In the genomic region with DNA sequence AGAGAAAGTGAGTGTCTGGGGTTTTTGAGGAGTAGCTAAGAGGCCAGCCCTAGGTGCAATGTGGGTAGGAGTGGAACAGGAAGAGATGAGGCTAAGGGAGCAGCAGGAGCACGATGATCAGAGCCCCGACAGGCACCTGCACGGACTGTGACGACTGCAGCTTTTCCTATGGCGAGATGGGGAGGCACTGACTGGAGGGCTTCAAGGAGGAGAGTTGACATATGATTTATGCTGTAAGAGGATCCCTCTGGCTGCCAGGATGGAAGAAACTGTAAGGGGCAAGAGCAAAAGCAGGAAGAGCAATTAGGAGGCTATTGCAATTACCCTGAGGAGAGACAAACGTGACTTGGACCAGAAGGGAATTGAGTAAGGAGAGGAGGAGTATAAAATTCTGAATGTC, we compare ENCODE assay signal across 35 cellular contexts. TPM values are rescaled to one million over a fixed set of nuclear protein-coding genes. Genes with fewer than 3 reads are reported as not detected.
"Had no signal": no experiment of that assay in that cellular context is flagged by ENCODE, and none has a peak within 500 bp of the region (broad histone marks: within the 10 kb centered on the region; RNA-seq: fewer than 3 reads in every experiment).

No MANE protein-coding gene starts in this region.

- H3K27me3 Mint-ChIP-seq: activated CD4-positive, alpha-beta memory T cell treated with anti-CD3 and anti-CD28 coated beads, Interleukin-2, amount 10 ng/mL, durations not matched to agents 7 days and 5 days; activated CD8-positive, alpha-beta memory T cell treated with anti-CD3 and anti-CD28 coated beads, Interleukin-2, amount 10 ng/mL, durations not matched to agents 7 days and 5 days had no signal

- ATAC-seq: activated CD8-positive, alpha-beta memory T cell treated with anti-CD3 and anti-CD28 coated beads, Interleukin-2, amount 10 ng/mL, durations not matched to agents 7 days and 5 days; K562; PC-3 had no signal

- H3K36me3 Mint-ChIP-seq: activated CD8-positive, alpha-beta memory T cell treated with anti-CD3 and anti-CD28 coated beads, Interleukin-2, amount 10 ng/mL, durations not matched to agents 7 days and 5 days; activated naive CD8-positive, alpha-beta T cell treated with anti-CD3 and anti-CD28 coated beads for 36 hours had no signal

- H3K9me3 ChIP-seq: Peyer's patch, SJSA1, SK-N-SH had no signal

- DNase-seq: activated CD4-positive, alpha-beta memory T cell treated with anti-CD3 and anti-CD28 coated beads, Interleukin-2, amount 10 ng/mL, durations not matched to agents 7 days and 5 days; activated CD4-positive, alpha-beta T cell treated with anti-CD3 and anti-CD28 coated beads for 1 hour; activated CD4-positive, alpha-beta T cell treated with anti-CD3 and anti-CD28 coated beads for 48 hours; activated CD4-positive, CD25-positive, alpha-beta regulatory T cell; activated CD8-positive, alpha-beta memory T cell treated with anti-CD3 and anti-CD28 coated beads for 24 hours; activated CD8-positive, alpha-beta memory T cell treated with anti-CD3 and anti-CD28 coated beads, Interleukin-2, amount 10 ng/mL, durations not matched to agents 7 days and 5 days; activated CD8-positive, alpha-beta memory T cell treated with anti-CD3 and anti-CD28 coated beads, Interleukin-2, amount 50 U/mL, for 48 hours; activated effector memory CD4-positive, alpha-beta T cell treated with Interleukin-2 at 50 U/mL for 16 hours; activated naive CD4-positive, alpha-beta T cell treated with anti-CD3 and anti-CD28 coated beads, Interleukin-2, amount 50 U/mL, for 16 hours; activated naive CD8-positive, alpha-beta T cell treated with anti-CD3 and anti-CD28 coated beads for 36 hours; activated T-cell treated with anti-CD3 and anti-CD28 coated beads, Interleukin-2, amount 50 U/mL, for 48 hours; amniotic stem cell; aorta; brain microvascular endothelial cell; central memory CD4-positive, alpha-beta T cell; IMR-90; NCI-H1092 treated with DMSO at 0.1 percent for 48 hours; NCI-H146; NCI-H1930; NCI-H2107; NCI-H446; NCI-H524 treated with DMSO at 0.1 percent for 48 hours; PC-3; Peyer's patch; RPMI8226; SHP77 treated with DMSO at 0.1 percent for 48 hours; SK-N-SH; SW 1271; T-helper 1 cell; T1000; WERI-Rb-1 had no signal

- H3K4me3 Mint-ChIP-seq: activated CD4-positive, alpha-beta memory T cell treated with anti-CD3 and anti-CD28 coated beads, Interleukin-2, amount 10 ng/mL, durations not matched to agents 7 days and 5 days; activated CD8-positive, alpha-beta memory T cell treated with anti-CD3 and anti-CD28 coated beads, Interleukin-2, amount 10 ng/mL, durations not matched to agents 7 days and 5 days; activated naive CD8-positive, alpha-beta T cell treated with anti-CD3 and anti-CD28 coated beads for 36 hours had no signal

- H3K4me1 Mint-ChIP-seq: activated CD4-positive, alpha-beta memory T cell treated with anti-CD3 and anti-CD28 coated beads, Interleukin-2, amount 10 ng/mL, durations not matched to agents 7 days and 5 days; activated CD8-positive, alpha-beta memory T cell treated with anti-CD3 and anti-CD28 coated beads, Interleukin-2, amount 10 ng/mL, durations not matched to agents 7 days and 5 days; activated naive CD8-positive, alpha-beta T cell treated with anti-CD3 and anti-CD28 coated beads for 36 hours had no signal

- H3K27ac Mint-ChIP-seq: activated CD4-positive, alpha-beta memory T cell treated with anti-CD3 and anti-CD28 coated beads, Interleukin-2, amount 10 ng/mL, durations not matched to agents 7 days and 5 days; activated CD8-positive, alpha-beta memory T cell treated with anti-CD3 and anti-CD28 coated beads, Interleukin-2, amount 10 ng/mL, durations not matched to agents 7 days and 5 days; activated naive CD8-positive, alpha-beta T cell treated with anti-CD3 and anti-CD28 coated beads for 36 hours had no signal

RNA-seq across cellular contexts. Expression of a gene that starts 33.1 kb away (rescaled TPM):
- total RNA-seq: activated CD4-positive, alpha-beta memory T cell treated with anti-CD3 and anti-CD28 coated beads, Interleukin-2, amount 10 ng/mL, durations not matched to agents 7 days and 5 days; activated CD8-positive, alpha-beta memory T cell treated with anti-CD3 and anti-CD28 coated beads, Interleukin-2, amount 10 ng/mL, durations not matched to agents 7 days and 5 days; activated naive CD8-positive, alpha-beta T cell treated with anti-CD3 and anti-CD28 coated beads for 36 hours; aorta; IMR-90; K562; M059J; PC-3; Peyer's patch; SJSA1; T-helper 2 cell treated with Interferon-gamma antibody and Interleukin-4, amounts not matched to agents 100 ng/mL and 5 ng/mL, for 36 hours had no signal
